ENCODE assay signal across 12 cellular contexts in the genomic region with DNA sequence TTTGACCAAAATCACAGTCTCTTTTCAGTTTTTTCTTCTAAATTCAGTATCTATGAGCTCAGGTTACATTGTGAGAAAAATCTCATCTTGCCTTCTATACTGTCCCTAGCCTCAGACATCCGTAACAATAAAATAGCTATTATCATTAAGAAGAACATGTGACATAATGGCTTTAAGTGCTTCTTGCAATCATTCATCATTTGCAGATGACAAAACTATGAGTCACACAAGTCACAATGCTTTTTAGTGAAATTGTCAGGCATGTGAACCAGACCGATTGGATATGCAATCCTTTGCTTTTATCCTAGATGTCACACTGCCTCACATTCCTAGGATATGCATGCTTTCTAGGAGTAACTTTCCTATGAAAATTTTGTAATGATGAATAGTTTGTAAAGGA.
A peak's percentile ranks its signal among the peaks of the same experiment; 100 is the strongest.
DNase-seq lines count a peak whose midpoint lies in the region; ATAC-seq and TF ChIP-seq lines count a peak whose summit lies in the region.
"Had no signal": no experiment of that assay in that cellular context is flagged by ENCODE, and none has a peak within 500 bp of the region (broad histone marks: within the 10 kb centered on the region; RNA-seq: fewer than 3 reads in every experiment).

No MANE protein-coding gene starts in this region.

- peak overlapping the region; percentile 18 for H3K27ac Mint-ChIP-seq in type B pancreatic cell

- H3K9me3 ChIP-seq in PC-9 (ENCODE audit: insufficient read depth, low read depth) (no peaks in the 10 kb centered on the region; the same call in 1 of the 2 replicates), psoas muscle (no peaks in the 10 kb centered on the region)
- H3K9me3 ChIP-seq: gastroesophageal sphincter had no signal

- H3K4me2 ChIP-seq in PC-9: no peak overlapping the region

- no peaks in the 10 kb centered on the region for H3K79me2 ChIP-seq in PC-9 (ENCODE audit: low read depth)

- H4K20me1 ChIP-seq in PC-9 (ENCODE audit: insufficient read depth): no peaks in the 10 kb centered on the region

- H3F3A ChIP-seq in PC-9 (ENCODE audit: insufficient read depth, low read depth): no peaks in the 10 kb centered on the region

- no peak overlapping the region for H3K4me3 Mint-ChIP-seq in type B pancreatic cell

- peaks cover 12% of the 10 kb centered on the region for H3K9me3 Mint-ChIP-seq in type B pancreatic cell

- CTCF ChIA-PET in PC-9 (lab: Charles Lee): no interaction called here

- no peaks in the 10 kb centered on the region; the same call in 1 of the 2 replicates for H3K9me2 ChIP-seq in PC-9 (ENCODE audit: insufficient read depth)

- DNase-seq in NCI-H446 treated with DMSO at 0.1 percent for 48 hours (lab: John Stamatoyannopoulos, UW): peak; percentile 21
- DNase-seq in NCI-H446 (lab: John Stamatoyannopoulos, UW): no peak
- peak; percentile 1 to 54 for DNase-seq in PC-9
- DNase-seq in fibroblast of pulmonary artery (ENCODE audit: low read depth): peak; percentile 30
- DNase-seq in type B pancreatic cell (ENCODE audit: extremely low spot score, unreplicated experiment): no peak
- DNase-seq in psoas muscle: no peak
- DNase-seq: retina, T-helper 9 cell had no signal

- BruUV-seq in PC-9 (replicated peaks; lab: Mats Ljungman, UMichigan): no TSS peak

- H2AFZ ChIP-seq in PC-9: no peak overlapping the region

- H3K4me3 ChIP-seq in PC-9 (no peak overlapping the region), fibroblast of pulmonary artery (replicated peaks; ENCODE audit: low read depth, low read length) (no peak overlapping the region), psoas muscle (no peak overlapping the region)
- H3K4me3 ChIP-seq: cardiac muscle cell, gastroesophageal sphincter had no signal

- H3K4me1 Mint-ChIP-seq in type B pancreatic cell (ENCODE audit: unreplicated experiment): peaks cover 9% of the 10 kb centered on the region

- ATAC-seq in GM18858 (IDR thresholded peaks at IDR 0.05; ENCODE audit: unreplicated experiment): no peak
- no peak for ATAC-seq in HG03108 (IDR thresholded peaks at IDR 0.05; ENCODE audit: unreplicated experiment)
- ATAC-seq in psoas muscle: no peak
- ATAC-seq: gastroesophageal sphincter had no signal

- POLR2A ChIA-PET in PC-9 (lab: Charles Lee; ENCODE audit: unreplicated experiment): interaction anchor here (0.7 kb wide), 1 partner anchor 57 kb away, joined by 5 read pairs; no protein-coding TSS in a partner anchor

- H3K36me3 Mint-ChIP-seq in type B pancreatic cell: no peaks in the 10 kb centered on the region

- TF ChIP-seq CTCF in PC-9 (conservative IDR thresholded peaks at IDR 0.05) (no peak), fibroblast of pulmonary artery (IDR thresholded peaks at IDR 0.05; ENCODE audit: low read length, missing control alignments) (no peak), type B pancreatic cell (conservative IDR thresholded peaks at IDR 0.05) (no peak), psoas muscle (IDR thresholded peaks at IDR 0.05) (no peak)

- H3K36me3 ChIP-seq in PC-9 (ENCODE audit: low read depth) (no peaks in the 10 kb centered on the region), psoas muscle (ENCODE audit: insufficient read depth in 1 of 2, low read depth in 1 of 2) (no peaks in the 10 kb centered on the region)
- H3K36me3 ChIP-seq: cardiac muscle cell, gastroesophageal sphincter had no signal

- H3K27me3 ChIP-seq in PC-9 (ENCODE audit: insufficient read depth, low read depth) (no peaks in the 10 kb centered on the region), psoas muscle (ENCODE audit: insufficient read depth in 3 of 3, low read length in 2 of 3) (no peaks in the 10 kb centered on the region)
- H3K27me3 ChIP-seq: cardiac muscle cell, gastroesophageal sphincter had no signal

- no peaks in the 10 kb centered on the region for H3K27me3 Mint-ChIP-seq in type B pancreatic cell

- H3K27ac ChIP-seq in PC-9: no peak overlapping the region
- H3K27ac ChIP-seq in psoas muscle: no peak overlapping the region
- H3K27ac ChIP-seq: cardiac muscle cell, gastroesophageal sphincter had no signal

- H3K4me1 ChIP-seq in PC-9 (replicated peaks; ENCODE audit: insufficient read depth) (no peaks in the 10 kb centered on the region), psoas muscle (no peaks in the 10 kb centered on the region)
- H3K4me1 ChIP-seq: gastroesophageal sphincter had no signal

- intact Hi-C loops in PC-9 (cut with micrococcal nuclease; ENCODE audit: unreplicated experiment): loop anchor here (5.0 kb wide), 1 partner anchor 47 kb away; no protein-coding TSS in a partner anchor
- intact Hi-C loops in psoas muscle (cut with DNase I): no loop called here

- WGBS in psoas muscle, 3 donors: 24 to 38% (median 31%) methylated on average over 2 of the region's 2 CpGs

Comparison
In these comparisons a context has a peak if more than half of its experiments do, and no peak if none do; other contexts are left out.
1. DNase-seq: peak in NCI-H446 treated with DMSO at 0.1 percent for 48 hours (single experiment), PC-9 (2 of 2) and fibroblast of pulmonary artery (single experiment); none in NCI-H446 (0 of 2), type B pancreatic cell (single experiment) and psoas muscle (0 of 2).